ENCODE assay signal across 1 cellular context in genomic region chr16:20803561-20804214, GRCh38.
A peak's percentile ranks its signal among the peaks of the same experiment; 100 is the strongest.
TF ChIP-seq lines count a peak whose summit lies in the region.

No MANE protein-coding gene starts in this region.

TF ChIP-seq in HepG2, 621 proteins besides CTCF, POLR2A, EP300 and RAD21 (continued from another document and continues in another):
- peak; percentile 70; the same call in 1 of the 2 replicates for TF ChIP-seq ZNF543 (CRISPR knock-in tag; IDR thresholded peaks at IDR 0.05)
- TF ChIP-seq SNAPC4 (CRISPR knock-in tag; IDR thresholded peaks at IDR 0.05), result peak; percentile 63; the same call in 1 of the 2 replicates
- peak; percentile 96 for TF ChIP-seq ELF4 (CRISPR knock-in tag; IDR thresholded peaks at IDR 0.05; ENCODE audit: borderline replicate concordance)
- TF ChIP-seq TMF1 (CRISPR knock-in tag; IDR thresholded peaks at IDR 0.05; ENCODE audit: low read depth), result peak; percentile 80
- TF ChIP-seq ARID4A (CRISPR knock-in tag; IDR thresholded peaks at IDR 0.05; ENCODE audit: borderline replicate concordance), result peak; percentile 64; the same call in 1 of the 2 replicates
- TF ChIP-seq ZNF75D (CRISPR knock-in tag; IDR thresholded peaks at IDR 0.05; ENCODE audit: borderline replicate concordance), result no peak
- TF ChIP-seq BRCA1 (CRISPR knock-in tag; IDR thresholded peaks at IDR 0.05), result peak; percentile 76; the same call in 1 of the 2 replicates
- TF ChIP-seq RNF2 (conservative IDR thresholded peaks at IDR 0.05; ENCODE audit: low read depth), result no peak
- peak; percentile 56; the same call in 1 of the 2 replicates for TF ChIP-seq RORA (CRISPR knock-in tag; IDR thresholded peaks at IDR 0.05)
- TF ChIP-seq IRF1 (CRISPR knock-in tag; IDR thresholded peaks at IDR 0.05; ENCODE audit: low read depth), result 0 out of 2 replicates have a peak, but pooled peaks have one; percentile 47
- TF ChIP-seq ZNF160 (CRISPR knock-in tag; IDR thresholded peaks at IDR 0.05), result peak; percentile 85
- TF ChIP-seq THYN1 (CRISPR knock-in tag; IDR thresholded peaks at IDR 0.05; ENCODE audit: borderline replicate concordance, low read depth), result peak; percentile 95; the same call in 1 of the 2 replicates
- TF ChIP-seq ZNF574 (CRISPR knock-in tag; IDR thresholded peaks at IDR 0.05), result 0 out of 2 replicates have a peak, but pooled peaks have one; percentile 46
- peak; percentile 98 for TF ChIP-seq PAXIP1 (CRISPR knock-in tag; conservative IDR thresholded peaks at IDR 0.05)
- TF ChIP-seq TGIF2 (CRISPR knock-in tag; IDR thresholded peaks at IDR 0.05), result 0 out of 2 replicates have a peak, but pooled peaks have one; percentile 39
- peak; percentile 79 for TF ChIP-seq ZBTB42 (CRISPR knock-in tag; IDR thresholded peaks at IDR 0.05)
- peak; percentile 65 for TF ChIP-seq MLX (CRISPR knock-in tag; IDR thresholded peaks at IDR 0.05)
- TF ChIP-seq GABPA (IDR thresholded peaks at IDR 0.05; ENCODE audit: low read depth, low read length), result no peak
- TF ChIP-seq GABPA (CRISPR knock-in tag; IDR thresholded peaks at IDR 0.05; ENCODE audit: low read depth), result peak; percentile 46; the same call in 1 of the 2 replicates
- TF ChIP-seq ZNF761 (CRISPR knock-in tag; conservative IDR thresholded peaks at IDR 0.05), result 0 out of 2 replicates have a peak, but pooled peaks have one; percentile 48
- TF ChIP-seq GABPB1 (CRISPR knock-in tag; IDR thresholded peaks at IDR 0.05), result no peak
- no peak for TF ChIP-seq ZBED4 (CRISPR knock-in tag; IDR thresholded peaks at IDR 0.05; ENCODE audit: borderline replicate concordance)
- 0 out of 2 replicates have a peak, but pooled peaks have one; percentile 74 for TF ChIP-seq RBAK (CRISPR knock-in tag; IDR thresholded peaks at IDR 0.05)
- no peak for TF ChIP-seq TCF12 (IDR thresholded peaks at IDR 0.05)
- peak; percentile 73 for TF ChIP-seq TCF12 (CRISPR knock-in tag; IDR thresholded peaks at IDR 0.05)
- no peak for TF ChIP-seq NFE2L1 (CRISPR knock-in tag; IDR thresholded peaks at IDR 0.05; ENCODE audit: borderline replicate concordance)
- TF ChIP-seq MYNN (CRISPR knock-in tag; IDR thresholded peaks at IDR 0.05; ENCODE audit: low read depth), result no peak
- peak; percentile 85 for TF ChIP-seq MED1 (CRISPR knock-in tag; IDR thresholded peaks at IDR 0.05)
- TF ChIP-seq ZNF317 (CRISPR knock-in tag; IDR thresholded peaks at IDR 0.05), result peak; percentile 92
- TF ChIP-seq ZMYM4 (CRISPR knock-in tag; IDR thresholded peaks at IDR 0.05), result peak; percentile 61
- TF ChIP-seq ZNF234 (CRISPR knock-in tag; conservative IDR thresholded peaks at IDR 0.05), result peak; percentile 6; the same call in 1 of the 2 replicates
- no peak for TF ChIP-seq KLF12 (CRISPR knock-in tag; IDR thresholded peaks at IDR 0.05; ENCODE audit: borderline replicate concordance)
- no peak for TF ChIP-seq ZNF572 (CRISPR knock-in tag; IDR thresholded peaks at IDR 0.05)
- no peak for TF ChIP-seq SYNCRIP (IDR thresholded peaks at IDR 0.05; ENCODE audit: insufficient read depth, low read depth, low read length)
- TF ChIP-seq NKX3-1 (CRISPR knock-in tag; IDR thresholded peaks at IDR 0.05), result no peak
- no peak for TF ChIP-seq SOX13 (IDR thresholded peaks at IDR 0.05)
- peak in 1 of 2 experiments; percentile 71; a peak in 1 of 4 replicates for TF ChIP-seq SOX13 (CRISPR knock-in tag; conservative IDR thresholded peaks at IDR 0.05 in 1 of 2, IDR thresholded peaks at IDR 0.05 in 1 of 2)
- peak; percentile 69 for TF ChIP-seq SAP130 (CRISPR knock-in tag; IDR thresholded peaks at IDR 0.05; ENCODE audit: low read depth)
- TF ChIP-seq POGZ (CRISPR knock-in tag; IDR thresholded peaks at IDR 0.05), result peak; percentile 83
- TF ChIP-seq ZFP90 (CRISPR knock-in tag; IDR thresholded peaks at IDR 0.05; ENCODE audit: borderline replicate concordance), result no peak; the same call in 1 of the 2 replicates
- no peak for TF ChIP-seq NCOA5 (CRISPR knock-in tag; IDR thresholded peaks at IDR 0.05)
- peak; percentile 93; the same call in 1 of the 2 replicates for TF ChIP-seq ZNF292 (CRISPR knock-in tag; IDR thresholded peaks at IDR 0.05; ENCODE audit: borderline replicate concordance, low read depth)
